Comparison of ENCODE assay signal across 11 cellular contexts in genomic region chr2:112691761-112692370, GRCh38. TPM values are rescaled to one million over a fixed set of nuclear protein-coding genes. Genes with fewer than 3 reads are reported as not detected.
DNase-seq lines count a peak whose midpoint lies in the region; ATAC-seq, FAIRE-seq and TF ChIP-seq lines count a peak whose summit lies in the region.
"Had no signal": no experiment of that assay in that cellular context is flagged by ENCODE, and none has a peak within 500 bp of the region (broad histone marks: within the 10 kb centered on the region; RNA-seq: fewer than 3 reads in every experiment).

No MANE protein-coding gene starts in this region.

- H2AK5ac ChIP-seq in H1 (ENCODE audit: low read depth, low read length): no peak overlapping the region

- H3K56ac ChIP-seq in H1 (replicated peaks; ENCODE audit: insufficient read length, low read depth, low read length): no peak overlapping the region

- CTCF ChIA-PET in H1 (lab: Charles Lee; ENCODE audit: partially characterized antibody): interaction anchor here (1.0 to 4.9 kb wide), 12 partner anchors 10 to 193 kb away, joined by 3 to 37 read pairs (median 5); no protein-coding TSS in a partner anchor

- no peak for TF ChIP-seq CTCF in H1 (IDR thresholded peaks at IDR 0.05; ENCODE audit: control extremely low read depth in 1 of 3, insufficient read depth in 1 of 3, low read depth in 1 of 3, low read length in 3 of 3)

- 82% methylated on average over 4 of the region's 4 CpGs; no CpG with 5 or more reads in 1 of the 2 experiments for WGBS in H1 (ENCODE audit: extremely low coverage in 1 of 2, insufficient coverage in 1 of 2, insufficient read length in 1 of 2, insufficient replicate concordance in 2 of 2, low coverage in 1 of 2, low lambda C conversion rate in 2 of 2, missing lambda C conversion rate in 1 of 2), 2 experiments

- H2BK120ac ChIP-seq in H1 (replicated peaks; ENCODE audit: low read depth, low read length): no peak overlapping the region

- no peak overlapping the region for H2BK15ac ChIP-seq in H1 (ENCODE audit: low read length)

- no peak overlapping the region for H3K4ac ChIP-seq in H1 (replicated peaks; ENCODE audit: insufficient read length, low read depth, low read length)

- no peak overlapping the region for H3K9ac ChIP-seq in H1 (replicated peaks in 1 of 4; ENCODE audit: extremely low read depth in 1 of 4, low read depth in 3 of 4, low read length in 3 of 4)

- H4K20me1 ChIP-seq in H1 (replicated peaks in 1 of 2; ENCODE audit: control insufficient read depth in 1 of 2, insufficient read depth in 2 of 2, low read length in 2 of 2): no peaks in the 10 kb centered on the region

- no peaks in the 10 kb centered on the region for H3K27me3 Mint-ChIP-seq in T-helper 1 cell treated with Interleukin-12 subunit alpha and Interleukin-12 subunit beta and Interleukin-4 antibody, amounts not matched to agents 30 μg/mL and 1 μg/mL, for 36 hours (ENCODE audit: low read depth)

- no peak overlapping the region for H2BK5ac ChIP-seq in H1 (ENCODE audit: low read depth, low read length)

- intact Hi-C loops in sciatic nerve (cut with DNase I): no loop called here

- H3K9me3 ChIP-seq in H1 (ENCODE audit: insufficient read depth in 2 of 2, low read depth in 1 of 2, low read length in 1 of 2): no peaks in the 10 kb centered on the region
- H3K9me3 ChIP-seq: prostate gland had no signal

- no peak overlapping the region for H3K27ac ChIP-seq in H1 (ENCODE audit: low read depth, low read length)
- H3K27ac ChIP-seq: prostate gland had no signal

- no peaks in the 10 kb centered on the region for H3K9me3 Mint-ChIP-seq in T-helper 1 cell treated with Interleukin-12 subunit alpha and Interleukin-12 subunit beta and Interleukin-4 antibody, amounts not matched to agents 30 μg/mL and 1 μg/mL, for 36 hours

- no peak overlapping the region; the same call in 1 of the 2 replicates for H4K8ac ChIP-seq in H1 (ENCODE audit: extremely low read depth, insufficient read depth, low read length)

- ATAC-seq in sciatic nerve: no peak

- H3K27ac Mint-ChIP-seq in T-helper 1 cell treated with Interleukin-12 subunit alpha and Interleukin-12 subunit beta and Interleukin-4 antibody, amounts not matched to agents 30 μg/mL and 1 μg/mL, for 36 hours: peak overlapping the region; percentile 64

- H3K79me1 ChIP-seq in H1 (ENCODE audit: low read depth, low read length): no peaks in the 10 kb centered on the region

- DNase-seq in T-helper 1 cell (no peak), RCC 7860 (ENCODE audit: low spot score) (peak; percentile 21), H1 (ENCODE audit: low read depth in 1 of 2, low spot score in 2 of 2) (no peak), skeletal muscle cell (ENCODE audit: low read depth) (peak; percentile 23), iPS-NIHi7 (ENCODE audit: extremely low spot score) (no peak), sciatic nerve (ENCODE audit: low spot score) (no peak)
- DNase-seq in activated CD4-positive, CD25-positive, alpha-beta regulatory T cell (lab: John Stamatoyannopoulos, UW): no peak

- peak overlapping the region; percentile 3 for H3K4me3 Mint-ChIP-seq in T-helper 1 cell treated with Interleukin-12 subunit alpha and Interleukin-12 subunit beta and Interleukin-4 antibody, amounts not matched to agents 30 μg/mL and 1 μg/mL, for 36 hours

- no peak overlapping the region for H4K5ac ChIP-seq in H1 (ENCODE audit: insufficient read length, low read depth, low read length)

- 0 out of 2 replicates have a peak overlapping the region, but pooled peaks have one; percentile 60 for H2BK12ac ChIP-seq in H1 (ENCODE audit: low read depth, low read length)

- FAIRE-seq in RCC 7860 (lab: Jason Lieb, UNC) (no peak), H1 (lab: Jason Lieb, UNC) (no peak)

- H3K14ac ChIP-seq in H1 (ENCODE audit: insufficient read length): no peak overlapping the region

- TF ChIP-seq RAD21 in H1 (IDR thresholded peaks at IDR 0.05 in 1 of 2, conservative IDR thresholded peaks at IDR 0.05 in 1 of 2; ENCODE audit: low read depth in 2 of 2, low read length in 2 of 2): no peak

- no peaks in the 10 kb centered on the region for H3K79me2 ChIP-seq in H1 (ENCODE audit: control insufficient read depth in 1 of 2, insufficient read depth in 2 of 2, low read length in 2 of 2)

- peaks cover 0 to 6% (median 3%) of the 10 kb centered on the region in 4 experiments; a peak in 4 of 7 replicates for H3K4me1 ChIP-seq in H1 (replicated peaks in 1 of 4; ENCODE audit: control insufficient read depth in 3 of 4, insufficient read depth in 4 of 4, low read length in 3 of 4)
- H3K4me1 ChIP-seq: prostate gland had no signal

- peaks cover 32% of the 10 kb centered on the region for H3K4me1 Mint-ChIP-seq in T-helper 1 cell treated with Interleukin-12 subunit alpha and Interleukin-12 subunit beta and Interleukin-4 antibody, amounts not matched to agents 30 μg/mL and 1 μg/mL, for 36 hours (ENCODE audit: low read depth)

- no peaks in the 10 kb centered on the region for H3K36me3 ChIP-seq in H1 (ENCODE audit: control insufficient read depth in 2 of 4, insufficient read depth in 4 of 4, low read length in 3 of 4)
- H3K36me3 ChIP-seq: prostate gland had no signal

- no peaks in the 10 kb centered on the region for H3K36me3 Mint-ChIP-seq in T-helper 1 cell treated with Interleukin-12 subunit alpha and Interleukin-12 subunit beta and Interleukin-4 antibody, amounts not matched to agents 30 μg/mL and 1 μg/mL, for 36 hours (ENCODE audit: low read depth)

- H3K4me2 ChIP-seq in H1 (ENCODE audit: insufficient read depth in 1 of 2, low read depth in 2 of 2, low read length in 2 of 2): no peak overlapping the region

- no peak overlapping the region for H4K91ac ChIP-seq in H1 (replicated peaks; ENCODE audit: insufficient read length, low read length)

- H2BK20ac ChIP-seq in H1 (ENCODE audit: low read length): peak overlapping the region; percentile 21; the same call in 1 of the 2 replicates

- 0 out of 2 replicates have a peak overlapping the region, but pooled peaks have one; percentile 18 for H2AFZ ChIP-seq in H1 (ENCODE audit: low read length)

- no peak for TF ChIP-seq EP300 in H1 (IDR thresholded peaks at IDR 0.05; ENCODE audit: borderline replicate concordance in 1 of 2, low read depth in 2 of 2, low read length in 2 of 2)

- no peak for TF ChIP-seq POLR2A in H1 (IDR thresholded peaks at IDR 0.05; ENCODE audit: control extremely low read depth in 1 of 2, low read depth in 2 of 2, low read length in 2 of 2)

- H3K4me3 ChIP-seq in H1 (ENCODE audit: extremely low read depth in 1 of 4, insufficient read depth in 2 of 4, low read depth in 3 of 4, low read length in 4 of 4) (no peak overlapping the region), skeletal muscle cell (ENCODE audit: low read depth, low read length) (no peak overlapping the region)
- H3K4me3 ChIP-seq: prostate gland had no signal

- POLR2A ChIA-PET in H1 (lab: Charles Lee; ENCODE audit: partially characterized antibody): interaction anchor here (1.0 to 1.3 kb wide), 3 partner anchors 26 to 45 kb away, joined by 3 to 4 read pairs (median 3); no protein-coding TSS in a partner anchor

- no peaks in the 10 kb centered on the region for H3K27me3 ChIP-seq in H1 (replicated peaks in 1 of 4; ENCODE audit: control insufficient read depth in 3 of 4, extremely low read depth in 1 of 4, insufficient read depth in 3 of 4, low read length in 3 of 4)

- no peak overlapping the region for H3K18ac ChIP-seq in H1 (ENCODE audit: extremely low read depth, low read length)

- H3K23ac ChIP-seq in H1 (ENCODE audit: insufficient read length): no peak overlapping the region

- H3K23me2 ChIP-seq in H1 (ENCODE audit: low read depth, low read length): no peaks in the 10 kb centered on the region

TF ChIP-seq in H1, 55 proteins besides CTCF, POLR2A, EP300 and RAD21 (continues in another document):
- TF ChIP-seq RXRA (IDR thresholded peaks at IDR 0.05; ENCODE audit: insufficient read depth, low read depth, low read length): no peak

RNA-seq across cellular contexts. Expression of gene NT5DC4, which starts 29.0 kb away (rescaled TPM):
- total RNA-seq in H1 (2021; fragmentation: NEBNext Ultra II Directional; extraction: Animal tissue kit (Norgen Biotek cat#: 25700)): not detected in 2 replicates
- polyA plus RNA-seq in H1 (2011; rRNA removed): not detected in 2 replicates
- polyA plus RNA-seq in H1 (2011; cell fraction: cytosol; rRNA removed): not detected
- polyA plus RNA-seq in H1 (2011; cell fraction: nucleus; rRNA removed): not detected
- not detected in 4 replicates for polyA plus RNA-seq in H1 (2012, experiment 1 of 2)
- not detected for polyA plus RNA-seq in H1 (2012, experiment 2 of 2)
- not detected for polyA plus RNA-seq in H1 (2013, experiment 1 of 2)
- polyA plus RNA-seq in H1 (2013, experiment 2 of 2): not detected
- polyA minus RNA-seq in H1 (2011; rRNA and poly(A)+ RNA removed): not detected in 2 replicates
- not detected for polyA minus RNA-seq in H1 (2011; cell fraction: cytosol; rRNA and poly(A)+ RNA removed)
- polyA minus RNA-seq in H1 (2011; cell fraction: nucleus; rRNA and poly(A)+ RNA removed): not detected
- not detected for total RNA-seq in sciatic nerve
- total RNA-seq: kidney epithelial cell, RPMI7951 had no signal

RNA-seq across cellular contexts. Expression of gene SLC20A1, which starts 46.1 kb away (rescaled TPM):
- 105 and 106 TPM in 2 replicates for total RNA-seq in H1 (2021; fragmentation: NEBNext Ultra II Directional; extraction: Animal tissue kit (Norgen Biotek cat#: 25700))
- 32.6 and 42.6 TPM in 2 replicates for polyA plus RNA-seq in H1 (2011; rRNA removed)
- 40.1 TPM for polyA plus RNA-seq in H1 (2011; cell fraction: cytosol; rRNA removed)
- 33.4 TPM for polyA plus RNA-seq in H1 (2011; cell fraction: nucleus; rRNA removed)
- 57.6 to 70.4 TPM (median 63.4 TPM) in 4 replicates for polyA plus RNA-seq in H1 (2012, experiment 1 of 2)
- polyA plus RNA-seq in H1 (2012, experiment 2 of 2): 13.6 TPM
- polyA plus RNA-seq in H1 (2013, experiment 1 of 2): 106 TPM
- polyA plus RNA-seq in H1 (2013, experiment 2 of 2): 112 TPM
- polyA minus RNA-seq in H1 (2011; rRNA and poly(A)+ RNA removed): 76.1 and 92.2 TPM in 2 replicates
- polyA minus RNA-seq in H1 (2011; cell fraction: cytosol; rRNA and poly(A)+ RNA removed): 36.8 TPM
- polyA minus RNA-seq in H1 (2011; cell fraction: nucleus; rRNA and poly(A)+ RNA removed): 69.1 TPM
- 51.1 TPM for total RNA-seq in sciatic nerve

Comparison
In these comparisons a context has a peak if more than half of its experiments do, and no peak if none do; other contexts are left out.
1. DNase-seq: peak in RCC 7860 (single experiment) and skeletal muscle cell (single experiment); none in T-helper 1 cell (0 of 5), H1 (0 of 2), activated CD4-positive, CD25-positive, alpha-beta regulatory T cell (0 of 4), iPS-NIHi7 (single experiment) and sciatic nerve (single experiment).